Comparison of ENCODE assay signal across 27 cellular contexts in genomic region chr12:4197922-4198763, GRCh38.
"Had no signal": no experiment of that assay in that cellular context is flagged by ENCODE, and none has a peak within 500 bp of the region (broad histone marks: within the 10 kb centered on the region; RNA-seq: fewer than 3 reads in every experiment).

No MANE protein-coding gene starts in this region.

- H3K36me3 Mint-ChIP-seq: activated CD4-positive, alpha-beta memory T cell treated with anti-CD3 and anti-CD28 coated beads for 36 hours; activated naive CD4-positive, alpha-beta T cell treated with anti-CD3 and anti-CD28 coated beads, Interleukin-2, amount 50 U/mL, for 72 hours; brain; IgD-negative memory B cell had no signal

- H3K4me1 ChIP-seq: ascending aorta, Peyer's patch, SJSA1 had no signal

- H3K4me3 ChIP-seq: ascending aorta, cardiac muscle cell, Peyer's patch, SJSA1 had no signal

- H3K27ac ChIP-seq: ascending aorta, cardiac muscle cell, KMS-11, Peyer's patch, SJSA1 had no signal

- H3K36me3 ChIP-seq: ascending aorta, cardiac muscle cell, Peyer's patch, SJSA1 had no signal

- DNase-seq: activated CD4-positive, alpha-beta memory T cell treated with anti-CD3 and anti-CD28 coated beads for 36 hours; activated CD4-positive, alpha-beta T cell treated with anti-CD3 and anti-CD28 coated beads, Interleukin-2, amount 10 ng/mL, durations not matched to agents 7 days and 5 days; activated CD4-positive, CD25-positive, alpha-beta regulatory T cell treated with anti-CD3 and anti-CD28 coated beads, Interleukin-2, amount 50 U/mL, for 72 hours; activated CD8-positive, alpha-beta memory T cell treated with anti-CD3 and anti-CD28 coated beads for 24 hours; activated gamma-delta T cell; activated naive CD8-positive, alpha-beta T cell treated with anti-CD3 and anti-CD28 coated beads, Interleukin-2, amount 50 U/mL, for 24 hours; activated T-cell treated with anti-CD3 and anti-CD28 coated beads, Interleukin-2, amount 50 U/mL, for 4 hours; amniotic stem cell; MM.1S; NCI-H1105 treated with DMSO at 0.1 percent for 48 hours; NCI-H1436 treated with DMSO at 0.1 percent for 48 hours; NCI-H187; NCI-H2081; NCI-H446; NCI-H524; Peyer's patch; SHP77; T-helper 9 cell had no signal

- H3K9me3 ChIP-seq: ascending aorta, Peyer's patch, SJSA1 had no signal

- H3K4me3 Mint-ChIP-seq: activated CD4-positive, alpha-beta memory T cell treated with anti-CD3 and anti-CD28 coated beads for 36 hours; activated CD4-positive, alpha-beta T cell treated with anti-CD3 and anti-CD28 coated beads, Interleukin-2, amount 10 ng/mL, durations not matched to agents 7 days and 5 days; activated naive CD8-positive, alpha-beta T cell treated with anti-CD3 and anti-CD28 coated beads, Interleukin-2, amount 50 U/mL, for 24 hours; activated T-cell treated with anti-CD3 and anti-CD28 coated beads, Interleukin-2, amount 50 U/mL, for 4 hours; brain; T-helper 1 cell treated with Interleukin-12 subunit alpha and Interleukin-12 subunit beta and Interleukin-4 antibody, amounts not matched to agents 30 μg/mL and 1 μg/mL, for 36 hours; WTC11 had no signal

- ATAC-seq: activated naive CD4-positive, alpha-beta T cell treated with anti-CD3 and anti-CD28 coated beads, Interleukin-2, amount 50 U/mL, for 72 hours; activated naive CD8-positive, alpha-beta T cell treated with anti-CD3 and anti-CD28 coated beads, Interleukin-2, amount 50 U/mL, for 24 hours; activated T-cell treated with anti-CD3 and anti-CD28 coated beads, Interleukin-2, amount 50 U/mL, for 4 hours; WTC11 had no signal

- H3K27ac Mint-ChIP-seq: activated CD4-positive, alpha-beta memory T cell treated with anti-CD3 and anti-CD28 coated beads for 36 hours; activated CD4-positive, alpha-beta T cell treated with anti-CD3 and anti-CD28 coated beads, Interleukin-2, amount 10 ng/mL, durations not matched to agents 7 days and 5 days; activated naive CD8-positive, alpha-beta T cell treated with anti-CD3 and anti-CD28 coated beads, Interleukin-2, amount 50 U/mL, for 24 hours; brain; T-helper 1 cell treated with Interleukin-12 subunit alpha and Interleukin-12 subunit beta and Interleukin-4 antibody, amounts not matched to agents 30 μg/mL and 1 μg/mL, for 36 hours; WTC11 had no signal

- H3K9ac ChIP-seq: KMS-11 had no signal

- H3K4me2 ChIP-seq: KMS-11 had no signal

- H3K9me3 Mint-ChIP-seq: activated CD4-positive, alpha-beta memory T cell treated with anti-CD3 and anti-CD28 coated beads for 36 hours; activated CD4-positive, alpha-beta T cell treated with anti-CD3 and anti-CD28 coated beads, Interleukin-2, amount 10 ng/mL, durations not matched to agents 7 days and 5 days; activated naive CD4-positive, alpha-beta T cell treated with anti-CD3 and anti-CD28 coated beads, Interleukin-2, amount 50 U/mL, for 72 hours; activated naive CD8-positive, alpha-beta T cell treated with anti-CD3 and anti-CD28 coated beads, Interleukin-2, amount 50 U/mL, for 24 hours; activated T-cell treated with anti-CD3 and anti-CD28 coated beads, Interleukin-2, amount 50 U/mL, for 4 hours; brain; IgD-negative memory B cell; T-helper 1 cell treated with Interleukin-12 subunit alpha and Interleukin-12 subunit beta and Interleukin-4 antibody, amounts not matched to agents 30 μg/mL and 1 μg/mL, for 36 hours had no signal

- H3K27me3 ChIP-seq: ascending aorta, cardiac muscle cell, Peyer's patch had no signal

- H3K27me3 Mint-ChIP-seq: activated CD4-positive, alpha-beta memory T cell treated with anti-CD3 and anti-CD28 coated beads for 36 hours; activated naive CD8-positive, alpha-beta T cell treated with anti-CD3 and anti-CD28 coated beads, Interleukin-2, amount 50 U/mL, for 24 hours had no signal
